ENCODE assay signal across 8 cellular contexts in the genomic region with DNA sequence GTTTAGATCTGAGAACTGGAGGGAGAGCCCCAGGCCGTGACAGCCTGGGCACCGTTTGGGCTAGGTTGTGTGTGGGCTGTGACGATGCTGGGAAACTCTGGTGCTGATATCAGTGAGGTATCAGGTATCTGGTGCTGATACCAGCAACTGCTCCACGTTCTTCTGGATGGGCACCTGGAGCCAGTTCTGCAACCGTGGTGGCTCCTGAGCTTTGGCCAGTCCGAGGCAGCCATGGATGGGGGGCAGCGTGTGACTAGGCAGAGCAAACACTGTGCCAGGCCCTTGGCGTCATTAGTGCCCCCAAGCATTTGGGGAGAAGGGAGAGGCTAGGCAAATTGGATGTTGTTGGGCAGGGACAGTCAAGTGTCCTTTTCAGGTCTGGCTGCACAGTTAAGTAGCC. TPM values are rescaled to one million over a fixed set of nuclear protein-coding genes. Genes with fewer than 3 reads are reported as not detected.
A peak's percentile ranks its signal among the peaks of the same experiment; 100 is the strongest.
DNase-seq lines count a peak whose midpoint lies in the region; ATAC-seq and TF ChIP-seq lines count a peak whose summit lies in the region.

No MANE protein-coding gene starts in this region.

- H3K9me3 Mint-ChIP-seq in natural killer cell = peaks cover 3 to 8% of the 10 kb centered on the region in 2 donors

- TF ChIP-seq CTCF in BJ (IDR thresholded peaks at IDR 0.05; ENCODE audit: insufficient read depth, low read depth, low read length) (no peak), choroid plexus epithelial cell (conservative IDR thresholded peaks at IDR 0.05; ENCODE audit: low read depth, low read length) (no peak), natural killer cell (IDR thresholded peaks at IDR 0.05) (no peak)

- H3K4me3 ChIP-seq in BJ (ENCODE audit: low read depth, low read length) = peak overlapping the region; percentile 81
- H3K4me3 ChIP-seq in choroid plexus epithelial cell (ENCODE audit: low read depth, low read length) = peak overlapping the region; percentile 75

- CTCF ChIA-PET in BJ (lab: Yijun Ruan, JAX) = interaction anchor here (1.7 to 2.6 kb wide), 4 partner anchors 16 to 90 kb away, joined by 7 to 15 read pairs (median 8); no protein-coding TSS in a partner anchor

- H3K36me3 ChIP-seq in BJ (ENCODE audit: control insufficient read depth, insufficient read depth, low read length) = peaks cover 3% of the 10 kb centered on the region; the same call in 1 of the 2 replicates
- H3K36me3 ChIP-seq in KOPT-K1 (ENCODE audit: insufficient read depth, low read length) = peaks cover under 1% of the 10 kb centered on the region; the same call in 1 of the 2 replicates

- intact Hi-C loops in natural killer cell (cut with micrococcal nuclease) = no loop called here

- peak overlapping the region; percentile 72 for H3K4me3 Mint-ChIP-seq in natural killer cell

- H3K27me3 ChIP-seq in BJ (ENCODE audit: control insufficient read depth, insufficient read depth, low read length) = no peaks in the 10 kb centered on the region

- peaks cover 30% of the 10 kb centered on the region for H3K9me3 ChIP-seq in KOPT-K1 (ENCODE audit: insufficient read depth, low read length, poor library complexity, severe bottlenecking)

- H3K27me3 Mint-ChIP-seq in natural killer cell (ENCODE audit: low read depth in 2 of 2) = no peaks in the 10 kb centered on the region

- H3K27ac ChIP-seq in KOPT-K1 (ENCODE audit: low read depth, low read length, poor library complexity, severe bottlenecking) = peak overlapping the region; percentile 56

- POLR2A ChIA-PET in BJ (lab: Charles Lee) = no interaction called here

- peak overlapping the region; percentile 74 to 86 for H3K27ac Mint-ChIP-seq in natural killer cell

- DNase-seq in BJ (ENCODE audit: low read depth) (no peak), choroid plexus epithelial cell (ENCODE audit: low read depth) (no peak), natural killer cell (no peak), NCI-H1436 treated with DMSO at 0.1 percent for 48 hours (lab: John Stamatoyannopoulos, UW) (no peak), NCI-H510A treated with DMSO at 0.1 percent for 48 hours (lab: John Stamatoyannopoulos, UW) (no peak)

- H3K36me3 Mint-ChIP-seq in natural killer cell = peaks cover 11% of the 10 kb centered on the region

- no peak for ATAC-seq in natural killer cell
- no peak for ATAC-seq in GM21447 (IDR thresholded peaks at IDR 0.05; ENCODE audit: unreplicated experiment)
- no peak for ATAC-seq in HG03442 (IDR thresholded peaks at IDR 0.05; ENCODE audit: unreplicated experiment)

- peaks cover 30 to 41% of the 10 kb centered on the region in 2 donors for H3K4me1 Mint-ChIP-seq in natural killer cell

RNA-seq across cellular contexts. Expression of a gene that starts 57.9 kb away (rescaled TPM):
- 0.92 and 1.6 TPM in 2 replicates for polyA plus RNA-seq in BJ (2011; rRNA removed)
- 0.36 and 0.47 TPM in 2 replicates for polyA minus RNA-seq in BJ (2011; rRNA and poly(A)+ RNA removed)
- 1 to 10 TPM; 2.8 to 5.4 (median 3.7) TPM for total RNA-seq in natural killer cell
